Comparison of ENCODE assay signal across 9 cellular contexts in genomic region chr14:61246721-61247120, GRCh38. TPM values are rescaled to one million over a fixed set of nuclear protein-coding genes. Genes with fewer than 3 reads are reported as not detected.
"Had no signal": no experiment of that assay in that cellular context is flagged by ENCODE, and none has a peak within 500 bp of the region (broad histone marks: within the 10 kb centered on the region; RNA-seq: fewer than 3 reads in every experiment).

No MANE protein-coding gene starts in this region.

- H3K4me1 ChIP-seq: HAP-1 had no signal

- H3K4me2 ChIP-seq: KMS-11 had no signal

- DNase-seq: GM23248, GOT3, H7, HFFc6, KBM-7 had no signal

- ATAC-seq: HCT116 had no signal

- H3K9me3 ChIP-seq: HAP-1 had no signal

- H3K4me3 ChIP-seq: GM23248, HAP-1 had no signal

- H2AFZ ChIP-seq: GM23248 had no signal

- H3K36me3 ChIP-seq: HAP-1 had no signal

- H3K27ac ChIP-seq: GM23248, KMS-11 had no signal

- H3K9ac ChIP-seq: GM23248, KMS-11 had no signal

RNA-seq across cellular contexts. Expression of gene TMEM30B, which starts 34.4 kb away (rescaled TPM):
- total RNA-seq: H4, HFFc6 had no signal
